12 cellular contexts compared by ENCODE assay signal in genomic region chr15:35696767-35697231, GRCh38.
DNase-seq lines count a peak whose midpoint lies in the region; ATAC-seq, FAIRE-seq and TF ChIP-seq lines count a peak whose summit lies in the region.
"Had no signal": no experiment of that assay in that cellular context is flagged by ENCODE, and none has a peak within 500 bp of the region (broad histone marks: within the 10 kb centered on the region; RNA-seq: fewer than 3 reads in every experiment).

No MANE protein-coding gene starts in this region.

- H3K27ac Mint-ChIP-seq in nephron (peak overlapping the region; percentile 23 to 47 (median 39)), CD14-positive monocyte (no peak overlapping the region)
- H3K27ac Mint-ChIP-seq in CD8-positive, alpha-beta memory T cell, result no peak overlapping the region
- H3K27ac Mint-ChIP-seq: activated naive CD8-positive, alpha-beta T cell; stimulated activated memory B cell treated with anti-CD40 and anti-IgM and Interleukin-4, amounts not matched to agents 10 μg/mL and 1 μg/mL and 100 μg/mL, for 72 hours had no signal

- TF ChIP-seq POLR2A in esophagus squamous epithelium (IDR thresholded peaks at IDR 0.05), result no peak

- CTCF ChIA-PET in CD8-positive, alpha-beta memory T cell (lab: Charles Lee), result no interaction called here

- FAIRE-seq in RCC 7860 (lab: Jason Lieb, UNC), result peak; percentile 92

- WGBS in esophagus squamous epithelium, 2 donors, result 68 to 75% methylated on average over 5 of the region's 5 CpGs
- WGBS in aorta, 2 donors, result 20 to 34% methylated on average over 5 of the region's 5 CpGs

- H3K9me3 ChIP-seq in esophagus squamous epithelium (no peaks in the 10 kb centered on the region), aorta (ENCODE audit: control insufficient read depth, low read length) (no peaks in the 10 kb centered on the region)
- no peaks in the 10 kb centered on the region for H3K9me3 ChIP-seq in CD8-positive, alpha-beta memory T cell (ENCODE audit: low read length)
- H3K9me3 ChIP-seq: right lobe of liver had no signal

- intact Hi-C loops in esophagus squamous epithelium (cut with DNase I), result no loop called here
- intact Hi-C loops in CD14-positive monocyte (cut with micrococcal nuclease), result no loop called here
- intact Hi-C loops in aorta (cut with DNase I), result loop anchor here (10.0 kb wide), 5 partner anchors 92 to 878 kb away; partner anchors contain the start of genes CDIN1 (in 1 of the 2) and DPH6 (in 1 of the 2)

- H3K27me3 ChIP-seq in esophagus squamous epithelium (no peaks in the 10 kb centered on the region), aorta (ENCODE audit: control insufficient read depth in 1 of 2, insufficient read depth in 2 of 2, low read length in 1 of 2) (no peaks in the 10 kb centered on the region)
- H3K27me3 ChIP-seq in CD8-positive, alpha-beta memory T cell (ENCODE audit: insufficient read depth, low read length, poor library complexity, severe bottlenecking), result no peaks in the 10 kb centered on the region
- H3K27me3 ChIP-seq: right lobe of liver had no signal

- H3K9me3 Mint-ChIP-seq in nephron (no peaks in the 10 kb centered on the region), CD14-positive monocyte (peaks cover 0 to 6% (median 0%) of the 10 kb centered on the region in 7 donors)
- no peaks in the 10 kb centered on the region for H3K9me3 Mint-ChIP-seq in CD8-positive, alpha-beta memory T cell
- H3K9me3 Mint-ChIP-seq: stimulated activated memory B cell treated with anti-CD40 and anti-IgM and Interleukin-4, amounts not matched to agents 10 μg/mL and 1 μg/mL and 100 μg/mL, for 72 hours had no signal

- H3K27me3 Mint-ChIP-seq in nephron (ENCODE audit: low read depth) (no peaks in the 10 kb centered on the region), CD14-positive monocyte (ENCODE audit: low read depth in 3 of 3) (no peaks in the 10 kb centered on the region)
- H3K27me3 Mint-ChIP-seq in CD8-positive, alpha-beta memory T cell, result peaks cover 0 to 6% of the 10 kb centered on the region in 2 donors
- H3K27me3 Mint-ChIP-seq: stimulated activated memory B cell treated with anti-CD40 and anti-IgM and Interleukin-4, amounts not matched to agents 10 μg/mL and 1 μg/mL and 100 μg/mL, for 72 hours had no signal

- H3K36me3 Mint-ChIP-seq in nephron (ENCODE audit: low read depth) (no peaks in the 10 kb centered on the region), CD14-positive monocyte (no peaks in the 10 kb centered on the region)
- H3K36me3 Mint-ChIP-seq in CD8-positive, alpha-beta memory T cell, result no peaks in the 10 kb centered on the region
- H3K36me3 Mint-ChIP-seq: activated naive CD8-positive, alpha-beta T cell; stimulated activated memory B cell treated with anti-CD40 and anti-IgM and Interleukin-4, amounts not matched to agents 10 μg/mL and 1 μg/mL and 100 μg/mL, for 72 hours had no signal

- POLR2A ChIA-PET in CD8-positive, alpha-beta memory T cell (lab: Charles Lee), result no interaction called here

- H3K36me3 ChIP-seq in esophagus squamous epithelium (no peaks in the 10 kb centered on the region), aorta (ENCODE audit: control insufficient read depth in 1 of 2, insufficient read depth in 2 of 2, low read length in 1 of 2) (no peaks in the 10 kb centered on the region)
- H3K36me3 ChIP-seq in CD8-positive, alpha-beta memory T cell (ENCODE audit: insufficient read depth, low read length), result no peaks in the 10 kb centered on the region
- H3K36me3 ChIP-seq: right lobe of liver had no signal

- H3K4me3 Mint-ChIP-seq in nephron (no peak overlapping the region), CD14-positive monocyte (no peak overlapping the region)
- H3K4me3 Mint-ChIP-seq in CD8-positive, alpha-beta memory T cell, result no peak overlapping the region
- H3K4me3 Mint-ChIP-seq: activated naive CD8-positive, alpha-beta T cell; stimulated activated memory B cell treated with anti-CD40 and anti-IgM and Interleukin-4, amounts not matched to agents 10 μg/mL and 1 μg/mL and 100 μg/mL, for 72 hours had no signal

- H3K4me1 Mint-ChIP-seq in nephron (peaks cover 48% of the 10 kb centered on the region), CD14-positive monocyte (no peaks in the 10 kb centered on the region)
- no peaks in the 10 kb centered on the region for H3K4me1 Mint-ChIP-seq in CD8-positive, alpha-beta memory T cell
- H3K4me1 Mint-ChIP-seq: stimulated activated memory B cell treated with anti-CD40 and anti-IgM and Interleukin-4, amounts not matched to agents 10 μg/mL and 1 μg/mL and 100 μg/mL, for 72 hours had no signal

- no peak for ATAC-seq in aorta (ENCODE audit: low FRiP score)
- ATAC-seq: stimulated activated memory B cell treated with anti-CD40 and anti-IgM and Interleukin-4, amounts not matched to agents 10 μg/mL and 1 μg/mL and 100 μg/mL, for 72 hours had no signal

- DNase-seq in GM03348 (ENCODE audit: low spot score) (peak; percentile 50), RCC 7860 (ENCODE audit: low spot score) (peak; percentile 80), esophagus squamous epithelium (lab: John Stamatoyannopoulos, UW) (no peak), CD14-positive monocyte (ENCODE audit: low spot score) (no peak), aorta (no peak)
- DNase-seq in stimulated activated CD4-positive, alpha-beta T cell treated with anti-CD3 and anti-CD28 coated beads, Interleukin-12 subunit alpha, Interleukin-12 subunit beta, amount 100 ng/mL, for 4 hours, result no peak
- no peak for DNase-seq in CD8-positive, alpha-beta memory T cell
- DNase-seq: GDM1, right lobe of liver had no signal

- peak overlapping the region in 3 of 4 donors; percentile 47 to 63 (median 48) for H3K27ac ChIP-seq in esophagus squamous epithelium
- H3K27ac ChIP-seq in aorta (ENCODE audit: low read depth in 1 of 2, low read length in 2 of 2), result peak overlapping the region in 1 of 2 donors; percentile 36
- no peak overlapping the region for H3K27ac ChIP-seq in CD8-positive, alpha-beta memory T cell (ENCODE audit: low read depth, low read length)
- H3K27ac ChIP-seq: right lobe of liver had no signal

- H3K4me3 ChIP-seq in esophagus squamous epithelium, result no peak overlapping the region
- no peak overlapping the region for H3K4me3 ChIP-seq in aorta (ENCODE audit: low read length in 2 of 2)
- no peak overlapping the region for H3K4me3 ChIP-seq in CD8-positive, alpha-beta memory T cell (ENCODE audit: low read length)
- H3K4me3 ChIP-seq: right lobe of liver had no signal

- peaks cover 0 to 37% (median 11%) of the 10 kb centered on the region in 3 donors for H3K4me1 ChIP-seq in esophagus squamous epithelium
- H3K4me1 ChIP-seq in aorta (ENCODE audit: control insufficient read depth in 1 of 2, insufficient read depth in 2 of 2, low read length in 2 of 2), result peaks cover 3 to 4% of the 10 kb centered on the region in 2 donors
- H3K4me1 ChIP-seq in CD8-positive, alpha-beta memory T cell (ENCODE audit: insufficient read depth, low read length), result no peaks in the 10 kb centered on the region

- TF ChIP-seq CTCF in esophagus squamous epithelium (IDR thresholded peaks at IDR 0.05) (no peak), nephron (IDR thresholded peaks at IDR 0.05; ENCODE audit: unreplicated experiment in 3 of 3) (no peak), CD14-positive monocyte (IDR thresholded peaks at IDR 0.05) (no peak)

Comparison
In these comparisons a context has a peak if more than half of its experiments do, and no peak if none do; other contexts are left out.
1. DNase-seq: peak in GM03348 (single experiment) and RCC 7860 (single experiment); none in esophagus squamous epithelium (single experiment), CD14-positive monocyte (single experiment), stimulated activated CD4-positive, alpha-beta T cell treated with anti-CD3 and anti-CD28 coated beads, Interleukin-12 subunit alpha, Interleukin-12 subunit beta, amount 100 ng/mL, for 4 hours (single experiment), aorta (0 of 2) and CD8-positive, alpha-beta memory T cell (0 of 5).
2. H3K27ac Mint-ChIP-seq: peak in nephron (3 of 3); none in CD14-positive monocyte (0 of 7) and CD8-positive, alpha-beta memory T cell (0 of 8).
3. intact Hi-C loops: an anchor here in aorta (10.0 kb wide); none called in esophagus squamous epithelium and CD14-positive monocyte.